In the genomic region with DNA sequence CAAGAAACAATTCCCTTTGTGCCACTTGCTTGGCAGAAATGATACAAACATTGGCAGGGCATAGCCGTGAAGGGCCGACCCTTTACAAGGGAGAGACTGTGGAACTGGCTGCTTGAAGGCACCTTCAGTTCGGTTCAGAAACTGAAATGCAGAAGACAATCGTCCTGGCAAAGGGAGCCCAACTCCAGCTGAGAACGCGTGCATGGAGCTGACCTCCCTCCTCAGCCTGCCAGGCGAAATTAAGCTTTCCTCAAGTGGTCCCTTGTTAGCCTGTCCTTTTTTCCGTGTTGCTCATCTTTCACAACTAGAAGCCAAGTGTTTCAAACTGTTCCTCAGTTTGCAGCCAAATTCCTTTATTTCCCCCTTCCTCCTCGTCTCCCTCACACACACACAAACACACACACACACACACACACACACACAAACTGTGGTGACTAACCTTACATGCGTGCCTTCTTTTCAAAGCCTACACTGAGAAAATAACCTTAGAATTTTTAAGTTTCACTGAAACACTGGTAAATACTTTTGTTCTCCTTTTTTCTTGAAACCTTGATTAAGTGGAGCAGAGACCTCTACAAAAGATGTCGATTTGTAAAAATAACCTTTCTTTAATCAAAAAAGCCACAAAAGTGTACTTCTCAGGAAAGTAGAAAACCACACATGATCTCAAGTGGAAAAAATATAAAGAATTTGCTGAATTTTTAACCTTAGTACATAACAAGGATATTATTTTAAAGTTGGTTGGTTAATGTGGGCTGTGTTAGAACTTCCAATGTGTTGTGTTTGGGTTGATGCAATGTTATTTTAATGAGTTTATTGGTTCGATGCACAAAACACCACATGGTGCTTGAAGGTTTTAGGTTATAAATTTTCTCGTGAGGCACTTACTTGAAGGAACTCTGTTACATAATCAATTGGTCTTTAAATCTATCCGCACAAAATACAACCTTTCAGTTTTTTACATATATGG, we compare ENCODE assay signal across 22 cellular contexts. TPM values are rescaled to one million over a fixed set of nuclear protein-coding genes. Genes with fewer than 3 reads are reported as not detected.
DNase-seq lines count a peak whose midpoint lies in the region; ATAC-seq and TF ChIP-seq lines count a peak whose summit lies in the region.
"Had no signal": no experiment of that assay in that cellular context is flagged by ENCODE, and none has a peak within 500 bp of the region (broad histone marks: within the 10 kb centered on the region; RNA-seq: fewer than 3 reads in every experiment).

No MANE protein-coding gene starts in this region.

- 42 to 59% (median 47%) methylated on average over 14 of the region's 14 CpGs for WGBS in psoas muscle, 3 donors
- 66% methylated on average over 14 of the region's 14 CpGs for WGBS in suprapubic skin
- 60% methylated on average over 12 of the region's 14 CpGs for WGBS in SK-N-SH (ENCODE audit: low lambda C conversion rate)

- ATAC-seq in psoas muscle (peak in 2 of 4 donors; percentile 48 to 60), esophagus mucosa (no peak), T-helper 17 cell (no peak)

- no peak overlapping the region for H3K4me3 Mint-ChIP-seq in T-helper 17 cell
- H3K4me3 Mint-ChIP-seq: activated naive CD4-positive, alpha-beta T cell treated with anti-CD3 and anti-CD28 coated beads, Interleukin-2, amount 10 ng/mL, durations not matched to agents 7 days and 5 days; mesothelial cell of epicardium had no signal

- H3K79me2 ChIP-seq in SK-N-SH (ENCODE audit: insufficient read depth) = no peaks in the 10 kb centered on the region

- H3K27me3 ChIP-seq in kidney epithelial cell (ENCODE audit: control insufficient read depth, insufficient read depth, low read length) = no peaks in the 10 kb centered on the region
- peaks cover 0 to 2% (median 0%) of the 10 kb centered on the region in 3 donors for H3K27me3 ChIP-seq in psoas muscle (ENCODE audit: insufficient read depth in 3 of 3, low read length in 2 of 3)
- H3K27me3 ChIP-seq in suprapubic skin = peaks cover 9% of the 10 kb centered on the region
- no peaks in the 10 kb centered on the region for H3K27me3 ChIP-seq in SK-N-SH (ENCODE audit: insufficient read depth)
- H3K27me3 ChIP-seq: tibial artery had no signal

- H2AFZ ChIP-seq in SK-N-SH (ENCODE audit: low read depth) = no peak overlapping the region
- H2AFZ ChIP-seq: GM23248 had no signal

- H3K4me3 ChIP-seq in astrocyte of the cerebellum (ENCODE audit: low read depth, low read length) (no peak overlapping the region), kidney epithelial cell (ENCODE audit: low read depth, low read length) (no peak overlapping the region), psoas muscle (no peak overlapping the region), suprapubic skin (no peak overlapping the region), SK-N-SH (ENCODE audit: low read depth in 2 of 2, low read length in 1 of 2) (no peak overlapping the region)
- H3K4me3 ChIP-seq: esophagus squamous epithelium, GM23248, skin epidermis, tibial artery had no signal

- CTCF ChIA-PET in SK-N-SH (lab: Yijun Ruan, JAX) = interaction anchor here (1.4 to 1.9 kb wide), 2 partner anchors 33 to 188 kb away, joined by 5 to 8 read pairs; no protein-coding TSS in a partner anchor

- TF ChIP-seq EP300 in suprapubic skin (IDR thresholded peaks at IDR 0.05) = no peak
- no peak for TF ChIP-seq EP300 in SK-N-SH (IDR thresholded peaks at IDR 0.05; ENCODE audit: borderline replicate concordance in 1 of 2, low read depth in 1 of 2, low read length in 1 of 2)

- H3K4me1 ChIP-seq in psoas muscle = no peaks in the 10 kb centered on the region
- no peaks in the 10 kb centered on the region for H3K4me1 ChIP-seq in suprapubic skin
- H3K4me1 ChIP-seq in SK-N-SH (ENCODE audit: control insufficient read depth in 1 of 2, insufficient read depth in 2 of 2, low read depth in 1 of 2, low read length in 1 of 2) = no peaks in the 10 kb centered on the region; a peak in 1 of 4 replicates
- H3K4me1 ChIP-seq: esophagus squamous epithelium had no signal

- H3K9me3 ChIP-seq in psoas muscle (no peaks in the 10 kb centered on the region), suprapubic skin (no peaks in the 10 kb centered on the region), SK-N-SH (no peaks in the 10 kb centered on the region), T-helper 17 cell (ENCODE audit: control insufficient read depth, low read length, poor library complexity, severe bottlenecking) (no peaks in the 10 kb centered on the region)
- H3K9me3 ChIP-seq: esophagus squamous epithelium, tibial artery had no signal

- in situ Hi-C loops in G401 (cut with HindIII; ENCODE audit: low sequenced_read_pairs) (no loop called here), astrocyte of the cerebellum (cut with HindIII; ENCODE audit: low sequenced_read_pairs) (no loop called here)

- intact Hi-C loops in psoas muscle (cut with DNase I) = loop anchor here in 1 of 2 donors (5.0 kb wide), 1 partner anchor 39 kb away; no protein-coding TSS in a partner anchor

- POLR2A ChIA-PET in SK-N-SH (lab: Yijun Ruan, JAX) = no interaction called here

- TF ChIP-seq CTCF in astrocyte of the cerebellum (IDR thresholded peaks at IDR 0.05; ENCODE audit: low read depth, low read length, missing control alignments) (no peak), kidney epithelial cell (IDR thresholded peaks at IDR 0.05; ENCODE audit: insufficient read depth, low read length, poor library complexity, severe bottlenecking) (no peak), psoas muscle (IDR thresholded peaks at IDR 0.05) (no peak), suprapubic skin (IDR thresholded peaks at IDR 0.05) (no peak), SK-N-SH (IDR thresholded peaks at IDR 0.05) (no peak)

- no peak overlapping the region for H3K9ac ChIP-seq in SK-N-SH
- H3K9ac ChIP-seq: GM23248 had no signal

- H3K4me1 Mint-ChIP-seq in T-helper 17 cell = no peaks in the 10 kb centered on the region
- H3K4me1 Mint-ChIP-seq: activated naive CD4-positive, alpha-beta T cell treated with anti-CD3 and anti-CD28 coated beads, Interleukin-2, amount 10 ng/mL, durations not matched to agents 7 days and 5 days; mesothelial cell of epicardium had no signal

- no peak overlapping the region for H3K4me2 ChIP-seq in SK-N-SH

- H3K27me3 Mint-ChIP-seq in T-helper 17 cell = peaks cover 52% of the 10 kb centered on the region

- no peak for TF ChIP-seq POLR2A in suprapubic skin (IDR thresholded peaks at IDR 0.05)

- no peaks in the 10 kb centered on the region for H3K36me3 ChIP-seq in kidney epithelial cell (ENCODE audit: control insufficient read depth, insufficient read depth, low read length)
- H3K36me3 ChIP-seq in psoas muscle (ENCODE audit: insufficient read depth in 1 of 2, low read depth in 1 of 2) = no peaks in the 10 kb centered on the region
- no peaks in the 10 kb centered on the region for H3K36me3 ChIP-seq in suprapubic skin
- peaks cover 0 to 2% of the 10 kb centered on the region in 2 experiments for H3K36me3 ChIP-seq in SK-N-SH (replicated peaks in 1 of 2; ENCODE audit: control insufficient read depth in 1 of 2, insufficient read depth in 2 of 2, low read length in 1 of 2)
- H3K36me3 ChIP-seq: esophagus squamous epithelium, tibial artery had no signal

- H3K27ac Mint-ChIP-seq in T-helper 17 cell = no peak overlapping the region
- H3K27ac Mint-ChIP-seq: activated naive CD4-positive, alpha-beta T cell treated with anti-CD3 and anti-CD28 coated beads, Interleukin-2, amount 10 ng/mL, durations not matched to agents 7 days and 5 days; mesothelial cell of epicardium had no signal

- no peak for TF ChIP-seq RAD21 in SK-N-SH (IDR thresholded peaks at IDR 0.05; ENCODE audit: low read length)

- H3F3A ChIP-seq in SK-N-SH (replicated peaks; ENCODE audit: insufficient read depth) = no peaks in the 10 kb centered on the region

- H3K27ac ChIP-seq in psoas muscle (peak overlapping the region; percentile 11), suprapubic skin (no peak overlapping the region), SK-N-SH (ENCODE audit: low read depth in 2 of 2, low read length in 1 of 2) (no peak overlapping the region)
- H3K27ac ChIP-seq: esophagus squamous epithelium, GM23248 had no signal

- no peaks in the 10 kb centered on the region for H4K20me1 ChIP-seq in SK-N-SH (ENCODE audit: insufficient read depth)

- DNase-seq in G401 (ENCODE audit: low spot score) (peak; percentile 5), astrocyte of the cerebellum (ENCODE audit: low read depth) (peak; percentile 78), kidney epithelial cell (ENCODE audit: low read depth) (peak; percentile 19), psoas muscle (no peak), suprapubic skin (ENCODE audit: low spot score in 2 of 2) (no peak), SK-N-SH (no peak), T-helper 17 cell (no peak)
- DNase-seq: activated CD4-positive, alpha-beta T cell treated with anti-CD3 and anti-CD28 coated beads, Interleukin-2, amount 50 U/mL, for 4 hours; activated naive CD4-positive, alpha-beta T cell treated with anti-CD3 and anti-CD28 coated beads, Interleukin-2, amount 10 ng/mL, durations not matched to agents 7 days and 5 days; activated T-cell treated with anti-CD3 and anti-CD28 coated beads, Interleukin-2, amount 50 U/mL, for 1 hour; effector CD4-positive, alpha-beta T cell; esophagus squamous epithelium; GF-D8; GM23248; NCI-H1694; NCI-H345; NK-92 treated with Interleukin-12 subunit alpha and Interleukin-12 subunit beta, amount 100 ng/mL, for 24 hours; SW 1271; tibial artery had no signal

- H3K36me3 Mint-ChIP-seq in T-helper 17 cell (ENCODE audit: low read depth) = no peaks in the 10 kb centered on the region
- H3K36me3 Mint-ChIP-seq: activated naive CD4-positive, alpha-beta T cell treated with anti-CD3 and anti-CD28 coated beads, Interleukin-2, amount 10 ng/mL, durations not matched to agents 7 days and 5 days; mesothelial cell of epicardium had no signal

- H3K9me2 ChIP-seq in SK-N-SH = no peaks in the 10 kb centered on the region

TF ChIP-seq in SK-N-SH, 30 proteins besides CTCF, POLR2A, EP300 and RAD21 (continues in another document):
- TF ChIP-seq MEF2A (IDR thresholded peaks at IDR 0.05; ENCODE audit: borderline replicate concordance, low read depth) (no peak), TEAD4 (IDR thresholded peaks at IDR 0.05; ENCODE audit: borderline replicate concordance, insufficient read depth) (no peak), ELF1 (IDR thresholded peaks at IDR 0.05) (no peak)

RNA-seq across cellular contexts. Expression of gene LGR5, which starts 8.4 kb away (rescaled TPM):
- total RNA-seq in G401 (2014; rRNA removed; shearing (Covaris generic)) = not detected in 2 replicates
- total RNA-seq in kidney epithelial cell (not detected in 2 replicates), psoas muscle (1 to 10 TPM; 1.7 to 6.4 (median 4.8) TPM), suprapubic skin (1 to 10 TPM in 3 of 4 donors, under 1 TPM in 1; 0.97 to 5.5 (median 2.9) TPM), esophagus mucosa (not detected), T-helper 17 cell (not detected)
- polyA plus RNA-seq in psoas muscle (10 to 100 TPM in 1 of 3 donors, 1 to 10 TPM in 1, under 1 TPM in 1; 0.04 to 19.5 (median 8.7) TPM), SK-N-SH (2012; rRNA removed) (1.4 and 5.6 TPM in 2 replicates)
- 4.3 and 5.8 TPM in 2 replicates for polyA plus RNA-seq in SK-N-SH (2012; cell fraction: cytosol; rRNA removed)
- 6.3 and 6.5 TPM in 2 replicates for polyA plus RNA-seq in SK-N-SH (2012; cell fraction: nucleus; rRNA removed)
- total RNA-seq: GM23248 had no signal
- polyA plus RNA-seq: GM23248 had no signal

Comparison
In these comparisons a context has a peak if more than half of its experiments do, and no peak if none do; other contexts are left out.
1. DNase-seq: peak in G401 (single experiment), astrocyte of the cerebellum (single experiment) and kidney epithelial cell (single experiment); none in psoas muscle (0 of 2), suprapubic skin (0 of 2), SK-N-SH (single experiment) and T-helper 17 cell (0 of 3).